ENCODE assay signal across 20 cellular contexts in genomic region chr12:130084359-130084758, GRCh38.
DNase-seq lines count a peak whose midpoint lies in the region; ATAC-seq and TF ChIP-seq lines count a peak whose summit lies in the region.
"Had no signal": no experiment of that assay in that cellular context is flagged by ENCODE, and none has a peak within 500 bp of the region (broad histone marks: within the 10 kb centered on the region; RNA-seq: fewer than 3 reads in every experiment).

No MANE protein-coding gene starts in this region.

- POLR2A ChIA-PET in A673 (lab: Charles Lee; ENCODE audit: low non-redundant PET) = no interaction called here

- H3K36me3 ChIP-seq in A673 (ENCODE audit: insufficient read depth, low read length, poor library complexity, severe bottlenecking) = no peaks in the 10 kb centered on the region
- H3K36me3 ChIP-seq: MG63 had no signal

- ATAC-seq in HG03520 (IDR thresholded peaks at IDR 0.05; ENCODE audit: unreplicated experiment) (no peak), GM18511 (IDR thresholded peaks at IDR 0.05; ENCODE audit: unreplicated experiment) (no peak), GM18873 (IDR thresholded peaks at IDR 0.05; ENCODE audit: low FRiP score, unreplicated experiment) (no peak)
- ATAC-seq: HCT116 had no signal

- H3K4me3 ChIP-seq in A673 (ENCODE audit: low read depth, low read length, poor library complexity, severe bottlenecking) = no peak overlapping the region
- H3K4me3 ChIP-seq: MG63 had no signal

- H3K27ac ChIP-seq in A673 (ENCODE audit: low read depth, low read length, poor library complexity, severe bottlenecking) = no peak overlapping the region

- H3K27me3 ChIP-seq in A673 (replicated peaks; ENCODE audit: insufficient read depth, low read depth, low read length, poor library complexity) = peaks cover 34% of the 10 kb centered on the region
- H3K27me3 ChIP-seq: MG63 had no signal

- no peaks in the 10 kb centered on the region for H3K4me1 ChIP-seq in A673 (ENCODE audit: insufficient read depth, low read length, poor library complexity, severe bottlenecking)

- peak; percentile 16 for DNase-seq in NCI-H510A treated with DMSO at 0.1 percent for 48 hours (lab: John Stamatoyannopoulos, UW)
- no peak for DNase-seq in NCI-H510A (lab: John Stamatoyannopoulos, UW)
- peak; percentile 76 for DNase-seq in islet precursor cell
- DNase-seq in retina = peak; percentile 7
- DNase-seq in A673 (ENCODE audit: low spot score) = no peak
- DNase-seq: 8988T, DMS79, GF-D8, KBM-7, MG63, NCI-H1105 treated with DMSO at 0.1 percent for 48 hours, NCI-H2029, NCI-H446, NCI-H526 treated with DMSO at 0.1 percent for 48 hours, RPMI8226, SHP77 had no signal

- TF ChIP-seq CTCF in A673 (conservative IDR thresholded peaks at IDR 0.05; ENCODE audit: low read depth, low read length) = no peak

- no TSS peak for BruUV-seq in A673 (replicated peaks; lab: Mats Ljungman, UMichigan)

- intact Hi-C loops in A673 (cut with micrococcal nuclease; ENCODE audit: unreplicated experiment) = no loop called here

- CTCF ChIA-PET in A673 (lab: Charles Lee) = no interaction called here

- no peaks in the 10 kb centered on the region for H3K9me3 ChIP-seq in A673 (ENCODE audit: low read depth, low read length, poor library complexity, severe bottlenecking)
- H3K9me3 ChIP-seq: MG63 had no signal

Comparison
In these comparisons a context has a peak if more than half of its experiments do, and no peak if none do; other contexts are left out.
1. DNase-seq: peak in NCI-H510A treated with DMSO at 0.1 percent for 48 hours (single experiment), islet precursor cell (single experiment) and retina (single experiment); none in NCI-H510A (single experiment) and A673 (single experiment).